Comparison of ENCODE assay signal across 8 cellular contexts in genomic region chr4:183722738-183723560, GRCh38.
A peak's percentile ranks its signal among the peaks of the same experiment; 100 is the strongest.
DNase-seq lines count a peak whose midpoint lies in the region; ATAC-seq and TF ChIP-seq lines count a peak whose summit lies in the region.

No MANE protein-coding gene starts in this region.

- no peaks in the 10 kb centered on the region for H3K27me3 ChIP-seq in liver (ENCODE audit: control insufficient read depth in 4 of 4, insufficient read depth in 4 of 4, low read length in 3 of 4)

- no peaks in the 10 kb centered on the region for H3K36me3 ChIP-seq in liver (ENCODE audit: control insufficient read depth in 4 of 4, insufficient read depth in 3 of 4, low read depth in 1 of 4, low read length in 3 of 4)

- 7% methylated on average over 70 of the region's 70 CpGs for WGBS in liver

- peaks cover 6% of the 10 kb centered on the region for H3K27me3 Mint-ChIP-seq in activated B cell treated with CpG ODN at 0.5 μM for 24 hours

- peak overlapping the region; percentile 77 for H3K4me3 Mint-ChIP-seq in activated B cell treated with CpG ODN at 0.5 μM for 24 hours

- no peaks in the 10 kb centered on the region for H3K36me3 Mint-ChIP-seq in activated B cell treated with CpG ODN at 0.5 μM for 24 hours (ENCODE audit: low read depth)

- peaks cover 0 to 14% (median 6%) of the 10 kb centered on the region in 4 donors for H3K4me1 ChIP-seq in liver (ENCODE audit: control insufficient read depth in 4 of 4, insufficient read depth in 4 of 4, low read length in 3 of 4)

- ATAC-seq in HG02678 (IDR thresholded peaks at IDR 0.05; ENCODE audit: unreplicated experiment) (peak; percentile 80), activated B cell treated with CpG ODN at 0.5 μM for 24 hours (ENCODE audit: low read depth) (peak; percentile 64)

- peak; percentile 86 for DNase-seq in GM13976 (ENCODE audit: low spot score)
- peak; percentile 37 for DNase-seq in NCI-H1436 treated with DMSO at 0.1 percent for 48 hours (lab: John Stamatoyannopoulos, UW)
- peak; percentile 34 for DNase-seq in activated B cell treated with CpG ODN at 0.5 μM for 24 hours
- no peak for DNase-seq in coronary artery (ENCODE audit: low spot score)
- peak in 2 of 3 donors; percentile 11 to 37 for DNase-seq in stimulated activated CD4-positive, alpha-beta T cell treated with anti-CD3 and anti-CD28 coated beads, TNF-alpha, amount 100 ng/mL, for 48 hours (ENCODE audit: low read depth in 3 of 3)
- no peak for DNase-seq in NCI-H446 treated with DMSO at 0.1 percent for 48 hours (lab: John Stamatoyannopoulos, UW)

- H3K27ac Mint-ChIP-seq in activated B cell treated with CpG ODN at 0.5 μM for 24 hours = peak overlapping the region; percentile 30

- CTCF ChIA-PET in activated B cell treated with CpG ODN at 0.5 μM for 24 hours (lab: Charles Lee) = no interaction called here

- H3K4me3 ChIP-seq in coronary artery = peak overlapping the region; percentile 74
- peak overlapping the region; percentile 31 to 75 (median 49) for H3K4me3 ChIP-seq in liver (ENCODE audit: low read depth in 1 of 3, low read length in 3 of 3)

- peaks cover 3% of the 10 kb centered on the region for H3K9me3 Mint-ChIP-seq in activated B cell treated with CpG ODN at 0.5 μM for 24 hours

- POLR2A ChIA-PET in activated B cell treated with CpG ODN at 0.5 μM for 24 hours (lab: Charles Lee) = no interaction called here

- TF ChIP-seq RAD21 in liver (IDR thresholded peaks at IDR 0.05) = no peak

- intact Hi-C loops in activated B cell treated with CpG ODN at 0.5 μM for 24 hours (cut with micrococcal nuclease) = loop anchor here (2.0 kb wide), 1 partner anchor 218 kb away; the partner anchor contains the start of gene ING2

- peak overlapping the region in 1 of 2 donors; percentile 16 for H3K9ac ChIP-seq in liver (ENCODE audit: low read depth in 1 of 2, low read length in 2 of 2)

- H3K4me1 Mint-ChIP-seq in activated B cell treated with CpG ODN at 0.5 μM for 24 hours = peaks cover 12% of the 10 kb centered on the region

- peak; percentile 21 for TF ChIP-seq CTCF in GM13976 (IDR thresholded peaks at IDR 0.05; ENCODE audit: borderline replicate concordance, control extremely low read depth, extremely low read depth, insufficient read depth, missing control alignments)
- no peak for TF ChIP-seq CTCF in activated B cell treated with CpG ODN at 0.5 μM for 24 hours (IDR thresholded peaks at IDR 0.05)
- TF ChIP-seq CTCF in coronary artery (IDR thresholded peaks at IDR 0.05) = no peak
- TF ChIP-seq CTCF in liver (IDR thresholded peaks at IDR 0.05; ENCODE audit: low read depth, low read length, missing input control) = no peak

- no peaks in the 10 kb centered on the region for H3K9me3 ChIP-seq in liver (ENCODE audit: control insufficient read depth in 4 of 4, low read length in 3 of 4)

- H3K27ac ChIP-seq in coronary artery = no peak overlapping the region
- peak overlapping the region in 1 of 2 donors; percentile 7 for H3K27ac ChIP-seq in liver (ENCODE audit: low read depth in 1 of 2, low read length in 2 of 2)

- in situ Hi-C loops in GM13976 (cut with MboI; ENCODE audit: low sequenced_read_pairs, unreplicated experiment) = no loop called here

TF ChIP-seq in liver, 16 proteins besides CTCF, POLR2A, EP300 and RAD21:
- TF ChIP-seq REST (IDR thresholded peaks at IDR 0.05) (no peak), ZBTB33 (IDR thresholded peaks at IDR 0.05) (no peak), MAX (IDR thresholded peaks at IDR 0.05) (no peak), TAF1 (conservative IDR thresholded peaks at IDR 0.05) (no peak)

Comparison
In these comparisons a context has a peak if more than half of its experiments do, and no peak if none do; other contexts are left out.
1. DNase-seq: peak in GM13976 (single experiment), NCI-H1436 treated with DMSO at 0.1 percent for 48 hours (single experiment), activated B cell treated with CpG ODN at 0.5 μM for 24 hours (single experiment) and stimulated activated CD4-positive, alpha-beta T cell treated with anti-CD3 and anti-CD28 coated beads, TNF-alpha, amount 100 ng/mL, for 48 hours (2 of 3); none in coronary artery (single experiment) and NCI-H446 treated with DMSO at 0.1 percent for 48 hours (single experiment).